28 cellular contexts compared by ENCODE assay signal in the genomic region with DNA sequence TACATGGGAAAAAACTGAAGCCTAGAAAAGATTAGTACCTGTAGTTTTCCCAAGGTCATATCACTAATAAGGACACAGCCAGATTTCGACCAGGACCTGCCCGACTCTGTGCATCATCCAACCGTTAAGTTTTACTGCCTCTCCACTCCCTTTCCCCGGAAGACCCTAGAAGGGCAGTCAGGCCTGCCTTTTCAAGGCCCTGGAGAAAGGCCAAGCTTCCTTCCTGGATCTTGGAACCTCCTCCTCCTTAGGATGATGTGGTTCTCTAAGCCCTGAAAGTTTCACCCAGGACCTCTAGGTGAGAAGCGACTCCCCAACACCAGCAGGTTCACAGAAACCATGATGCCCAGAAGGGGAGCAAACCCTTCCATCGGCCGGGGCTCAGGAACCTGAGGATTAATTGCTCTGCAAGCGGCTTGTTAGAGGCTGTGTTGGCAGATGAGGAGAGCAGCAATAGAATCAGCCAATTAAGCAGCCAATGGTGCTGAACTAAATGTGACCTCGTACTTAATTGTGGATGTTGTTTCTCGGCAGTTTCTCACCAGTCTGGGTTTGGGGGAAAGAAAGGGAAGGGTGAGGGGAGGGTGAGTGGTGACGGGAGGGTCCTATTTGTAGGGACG.
DNase-seq lines count a peak whose midpoint lies in the region; ATAC-seq and TF ChIP-seq lines count a peak whose summit lies in the region.
"Had no signal": no experiment of that assay in that cellular context is flagged by ENCODE, and none has a peak within 500 bp of the region (broad histone marks: within the 10 kb centered on the region; RNA-seq: fewer than 3 reads in every experiment).

No MANE protein-coding gene starts in this region.

- no peak for TF ChIP-seq POLR2A in stomach (IDR thresholded peaks at IDR 0.05)

- H4K20me1 ChIP-seq in osteoblast (ENCODE audit: insufficient read depth, low read length) (no peaks in the 10 kb centered on the region), GM23338 (replicated peaks; ENCODE audit: insufficient read depth) (no peaks in the 10 kb centered on the region)

- no peak for TF ChIP-seq EP300 in Ishikawa (IDR thresholded peaks at IDR 0.05; ENCODE audit: borderline replicate concordance)
- TF ChIP-seq EP300 in stomach (IDR thresholded peaks at IDR 0.05) = no peak

- H3K4me3 Mint-ChIP-seq in endodermal cell (no peak overlapping the region), GM23338 (no peak overlapping the region)
- H3K4me3 Mint-ChIP-seq: activated CD4-positive, alpha-beta memory T cell treated with anti-CD3 and anti-CD28 coated beads, Interleukin-2, amount 10 ng/mL, durations not matched to agents 7 days and 5 days; activated naive CD4-positive, alpha-beta T cell treated with anti-CD3 and anti-CD28 coated beads, Interleukin-2, amount 10 ng/mL, durations not matched to agents 7 days and 5 days; B cell; CD8-positive, alpha-beta memory T cell; natural killer cell; T-helper 2 cell treated with Interferon-gamma antibody and Interleukin-4, amounts not matched to agents 5 μg/mL and 100 μg/mL, for 36 hours had no signal

- H3K4me1 ChIP-seq in endodermal cell (ENCODE audit: control insufficient read depth, insufficient read depth, low read length) = peaks cover 19% of the 10 kb centered on the region
- H3K4me1 ChIP-seq in osteoblast (ENCODE audit: insufficient read depth, low read length) = peaks cover 14% of the 10 kb centered on the region
- peaks cover 23% of the 10 kb centered on the region for H3K4me1 ChIP-seq in GM23338 (ENCODE audit: insufficient read depth)
- H3K4me1 ChIP-seq in stomach = no peaks in the 10 kb centered on the region
- H3K4me1 ChIP-seq: adrenal gland, pancreas, uterus had no signal

- H3K36me3 Mint-ChIP-seq in endodermal cell (ENCODE audit: low read depth) = no peaks in the 10 kb centered on the region
- H3K36me3 Mint-ChIP-seq in GM23338 (ENCODE audit: low read depth) = peaks cover 22% of the 10 kb centered on the region
- H3K36me3 Mint-ChIP-seq: activated naive CD4-positive, alpha-beta T cell treated with anti-CD3 and anti-CD28 coated beads, Interleukin-2, amount 10 ng/mL, durations not matched to agents 7 days and 5 days; CD8-positive, alpha-beta memory T cell; natural killer cell had no signal

- no peaks in the 10 kb centered on the region; the same call in 1 of the 2 replicates for H3F3A ChIP-seq in GM23338 (replicated peaks; ENCODE audit: low read depth)

- H2AFZ ChIP-seq in osteoblast (ENCODE audit: low read length) (no peak overlapping the region), GM23338 (no peak overlapping the region)

- intact Hi-C loops in stomach (cut with DNase I; ENCODE audit: low total_unique reads) = no loop called here

- TF ChIP-seq RAD21 in Ishikawa (IDR thresholded peaks at IDR 0.05; ENCODE audit: low read depth) = no peak

- no peak overlapping the region for H3K4me2 ChIP-seq in osteoblast (ENCODE audit: insufficient read depth, low read length)
- no peak overlapping the region for H3K4me2 ChIP-seq in GM23338

- H3K27ac ChIP-seq in endodermal cell (ENCODE audit: low read depth, low read length) (no peak overlapping the region), osteoblast (ENCODE audit: low read depth, low read length) (no peak overlapping the region), GM23338 (ENCODE audit: low read depth) (no peak overlapping the region), stomach (no peak overlapping the region)
- H3K27ac ChIP-seq: adrenal gland, brain microvascular endothelial cell, pancreas, thoracic aorta, uterus had no signal

- H3K9me3 ChIP-seq in endodermal cell (ENCODE audit: control insufficient read depth, low read length) (peaks cover 14% of the 10 kb centered on the region), osteoblast (ENCODE audit: low read depth, low read length) (peaks cover 2% of the 10 kb centered on the region), stomach (peaks cover 0 to 12% (median 5%) of the 10 kb centered on the region in 4 donors)
- H3K9me3 ChIP-seq: adrenal gland, pancreas, thoracic aorta, uterus had no signal

- no peak for ATAC-seq in GM23338
- ATAC-seq in HG03457 (IDR thresholded peaks at IDR 0.05; ENCODE audit: unreplicated experiment) = no peak
- ATAC-seq: HCT116; natural killer cell; pancreas; right cardiac atrium; stimulated activated naive CD8-positive, alpha-beta T cell treated with anti-CD3 and anti-CD28 coated beads, Interleukin-15, Interleukin-2, amounts not matched to agents 100 U/mL and 50 U/mL, for 24 hours had no signal

- H3K4me1 Mint-ChIP-seq in endodermal cell (peaks cover 28% of the 10 kb centered on the region), GM23338 (peaks cover 18% of the 10 kb centered on the region)
- H3K4me1 Mint-ChIP-seq: activated CD4-positive, alpha-beta memory T cell treated with anti-CD3 and anti-CD28 coated beads, Interleukin-2, amount 10 ng/mL, durations not matched to agents 7 days and 5 days; activated naive CD4-positive, alpha-beta T cell treated with anti-CD3 and anti-CD28 coated beads, Interleukin-2, amount 10 ng/mL, durations not matched to agents 7 days and 5 days; B cell; CD8-positive, alpha-beta memory T cell; natural killer cell had no signal

- peaks cover 6% of the 10 kb centered on the region; the same call in 1 of the 2 replicates for H3K9me2 ChIP-seq in GM23338 (ENCODE audit: insufficient read depth)

- H3K27ac Mint-ChIP-seq in endodermal cell (no peak overlapping the region), GM23338 (no peak overlapping the region)
- H3K27ac Mint-ChIP-seq: activated CD4-positive, alpha-beta memory T cell treated with anti-CD3 and anti-CD28 coated beads, Interleukin-2, amount 10 ng/mL, durations not matched to agents 7 days and 5 days; activated naive CD4-positive, alpha-beta T cell treated with anti-CD3 and anti-CD28 coated beads, Interleukin-2, amount 10 ng/mL, durations not matched to agents 7 days and 5 days; B cell; CD8-positive, alpha-beta memory T cell; natural killer cell; T-helper 2 cell treated with Interferon-gamma antibody and Interleukin-4, amounts not matched to agents 5 μg/mL and 100 μg/mL, for 36 hours had no signal

- DNase-seq in Ammon's horn (ENCODE audit: low spot score) = peak; percentile 33
- DNase-seq in endodermal cell = peak; percentile 45
- DNase-seq in osteoblast (ENCODE audit: insufficient read length, low spot score, missing footprints) = peak; percentile 42
- DNase-seq in GM23338 (ENCODE audit: low spot score) = no peak
- DNase-seq in stomach = no peak
- no peak for DNase-seq in NOMO-1 treated with dmso at 0.1 percent for 144 hours (lab: John Stamatoyannopoulos, UW; ENCODE audit: unreplicated experiment)
- DNase-seq: activated CD4-positive, alpha-beta memory T cell treated with anti-CD3 and anti-CD28 coated beads, Interleukin-2, amount 10 ng/mL, durations not matched to agents 7 days and 5 days; activated CD4-positive, alpha-beta T cell treated with anti-CD3 and anti-CD28 coated beads for 1 hour; activated CD8-positive, alpha-beta memory T cell treated with anti-CD3 and anti-CD28 coated beads, Interleukin-2, amount 50 U/mL, for 4 hours; activated naive CD4-positive, alpha-beta T cell treated with anti-CD3 and anti-CD28 coated beads, Interleukin-2, amount 10 ng/mL, durations not matched to agents 7 days and 5 days; adrenal gland; brain microvascular endothelial cell; CD8-positive, alpha-beta memory T cell; natural killer cell; NCI-H187 treated with DMSO at 0.1 percent for 48 hours; NCI-H526; pancreas; right cardiac atrium; stimulated activated CD4-positive, alpha-beta T cell treated with anti-CD3 and anti-CD28 coated beads, Interleukin-1b, Interleukin-23, amount 100 ng/mL, for 48 hours; stimulated activated naive CD8-positive, alpha-beta T cell treated with anti-CD3 and anti-CD28 coated beads, Interleukin-15, Interleukin-2, amounts not matched to agents 100 U/mL and 50 U/mL, for 24 hours; uterus had no signal

- no peak for TF ChIP-seq CTCF in endodermal cell (conservative IDR thresholded peaks at IDR 0.05)
- TF ChIP-seq CTCF in osteoblast (IDR thresholded peaks at IDR 0.05; ENCODE audit: extremely low read depth, low read depth, low read length) = no peak
- TF ChIP-seq CTCF in GM23338 (conservative IDR thresholded peaks at IDR 0.05; ENCODE audit: low read depth in 2 of 2) = no peak
- no peak for TF ChIP-seq CTCF in stomach (IDR thresholded peaks at IDR 0.05)

- H3K9ac ChIP-seq in endodermal cell (ENCODE audit: extremely low read depth, low read length, poor library complexity, severe bottlenecking) = no peak overlapping the region

- H3K9me3 Mint-ChIP-seq in endodermal cell (peaks cover 7% of the 10 kb centered on the region), GM23338 (peaks cover 10% of the 10 kb centered on the region; the same call in 1 of the 3 replicates)
- H3K9me3 Mint-ChIP-seq: activated CD4-positive, alpha-beta memory T cell treated with anti-CD3 and anti-CD28 coated beads, Interleukin-2, amount 10 ng/mL, durations not matched to agents 7 days and 5 days; activated naive CD4-positive, alpha-beta T cell treated with anti-CD3 and anti-CD28 coated beads, Interleukin-2, amount 10 ng/mL, durations not matched to agents 7 days and 5 days; natural killer cell; T-helper 2 cell treated with Interferon-gamma antibody and Interleukin-4, amounts not matched to agents 5 μg/mL and 100 μg/mL, for 36 hours had no signal

- H3K36me3 ChIP-seq in endodermal cell (ENCODE audit: control insufficient read depth, insufficient read depth, low read length) = no peaks in the 10 kb centered on the region
- H3K36me3 ChIP-seq in osteoblast (ENCODE audit: insufficient read depth, low read length) = no peaks in the 10 kb centered on the region
- H3K36me3 ChIP-seq in GM23338 (ENCODE audit: insufficient read depth) = no peaks in the 10 kb centered on the region
- no peaks in the 10 kb centered on the region for H3K36me3 ChIP-seq in stomach
- H3K36me3 ChIP-seq: adrenal gland, brain microvascular endothelial cell, pancreas, thoracic aorta, uterus had no signal

- H3K4me3 ChIP-seq in endodermal cell (ENCODE audit: low read length) = no peak overlapping the region
- H3K4me3 ChIP-seq in osteoblast (ENCODE audit: insufficient read depth, low read length) = no peak overlapping the region
- H3K4me3 ChIP-seq in GM23338 = no peak overlapping the region
- no peak overlapping the region for H3K4me3 ChIP-seq in stomach
- H3K4me3 ChIP-seq: adrenal gland, lung, pancreas, thoracic aorta, uterus had no signal

- H3K27me3 ChIP-seq in endodermal cell (ENCODE audit: control insufficient read depth, insufficient read depth, low read length, poor library complexity, severe bottlenecking) (no peaks in the 10 kb centered on the region), osteoblast (ENCODE audit: insufficient read depth, low read length) (peaks cover 2% of the 10 kb centered on the region), GM23338 (ENCODE audit: insufficient read depth) (no peaks in the 10 kb centered on the region), stomach (peaks cover 0 to 5% (median 0%) of the 10 kb centered on the region in 3 donors)
- H3K27me3 ChIP-seq: adrenal gland, brain microvascular endothelial cell, pancreas, uterus had no signal

- H3K79me2 ChIP-seq in osteoblast (ENCODE audit: insufficient read depth, low read length) (no peaks in the 10 kb centered on the region), GM23338 (replicated peaks; ENCODE audit: insufficient read depth) (no peaks in the 10 kb centered on the region)

- 81 to 92% methylated on average over 10 to 12 of the region's 12 CpGs for WGBS in endodermal cell (ENCODE audit: insufficient coverage in 1 of 2, insufficient read length in 1 of 2), 2 experiments
- WGBS in stomach, 5 donors = 72 to 86% (median 79%) methylated on average over 12 of the region's 12 CpGs

- H3K27me3 Mint-ChIP-seq in endodermal cell (ENCODE audit: insufficient read depth) (peaks cover 4% of the 10 kb centered on the region), GM23338 (ENCODE audit: insufficient read depth, low read depth, poor library complexity) (peaks cover 10% of the 10 kb centered on the region)

Comparison
In these comparisons a context has a peak if more than half of its experiments do, and no peak if none do; other contexts are left out.
1. DNase-seq: peak in Ammon's horn (single experiment), endodermal cell (single experiment) and osteoblast (single experiment); none in GM23338 (single experiment), stomach (single experiment) and NOMO-1 treated with dmso at 0.1 percent for 144 hours (single experiment).